In the genomic region with DNA sequence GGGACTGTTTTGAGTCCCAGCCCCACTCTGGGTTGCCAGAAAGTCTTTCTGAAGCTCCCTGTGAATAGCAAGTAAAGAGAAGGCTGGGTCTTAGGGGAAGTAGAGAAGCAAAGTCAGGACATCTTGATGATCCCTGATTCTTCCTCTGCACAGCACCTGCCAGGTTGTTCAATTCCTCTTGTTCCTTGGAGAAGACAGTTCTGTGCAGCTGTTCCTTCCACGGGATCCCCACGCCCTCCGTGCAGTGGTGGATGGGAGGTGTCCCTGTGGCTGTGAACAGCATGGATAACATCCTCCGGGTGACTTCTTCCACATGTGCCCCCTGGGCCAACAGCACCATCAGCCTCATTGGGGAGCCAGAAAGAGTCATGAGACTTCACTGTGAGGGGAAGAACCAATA, we compare ENCODE assay signal across 33 cellular contexts. TPM values are rescaled to one million over a fixed set of nuclear protein-coding genes. Genes with fewer than 3 reads are reported as not detected.
"Had no signal": no experiment of that assay in that cellular context is flagged by ENCODE, and none has a peak within 500 bp of the region (broad histone marks: within the 10 kb centered on the region; RNA-seq: fewer than 3 reads in every experiment).

No MANE protein-coding gene starts in this region.

- H3K27ac Mint-ChIP-seq: stimulated activated effector memory CD8-positive, alpha-beta T cell treated with anti-CD3 and anti-CD28 coated beads, Interleukin-12 subunit alpha, Interleukin-12 subunit beta, amount 100 ng/mL, for 72 hours; stimulated activated memory B cell treated with anti-CD40 and anti-IgM and Interleukin-4, amounts not matched to agents 10 μg/mL and 1 μg/mL and 100 μg/mL, for 72 hours; stimulated activated naive B cell treated with anti-CD40 and anti-IgM and Interleukin-4, amounts not matched to agents 10 μg/mL and 1 μg/mL and 100 μg/mL, for 72 hours; stimulated activated naive CD8-positive, alpha-beta T cell treated with anti-CD3 and anti-CD28 coated beads, Interleukin-15, amount 100 ng/mL, for 72 hours; stimulated activated naive CD8-positive, alpha-beta T cell treated with anti-CD3 and anti-CD28 coated beads, Interleukin-15, Interleukin-2, amounts not matched to agents 100 ng/mL and 50 ng/mL, for 24 hours; type B pancreatic cell had no signal

- H3K36me3 Mint-ChIP-seq: stimulated activated memory B cell treated with anti-CD40 and anti-IgM and Interleukin-4, amounts not matched to agents 10 μg/mL and 1 μg/mL and 100 μg/mL, for 72 hours; stimulated activated naive B cell treated with anti-CD40 and anti-IgM and Interleukin-4, amounts not matched to agents 10 μg/mL and 1 μg/mL and 100 μg/mL, for 72 hours; type B pancreatic cell had no signal

- H3K4me3 Mint-ChIP-seq: stimulated activated effector memory CD8-positive, alpha-beta T cell treated with anti-CD3 and anti-CD28 coated beads, Interleukin-12 subunit alpha, Interleukin-12 subunit beta, amount 100 ng/mL, for 72 hours; stimulated activated memory B cell treated with anti-CD40 and anti-IgM and Interleukin-4, amounts not matched to agents 10 μg/mL and 1 μg/mL and 100 μg/mL, for 72 hours; stimulated activated naive B cell treated with anti-CD40 and anti-IgM and Interleukin-4, amounts not matched to agents 10 μg/mL and 1 μg/mL and 100 μg/mL, for 72 hours; stimulated activated naive CD8-positive, alpha-beta T cell treated with anti-CD3 and anti-CD28 coated beads, Interleukin-15, amount 100 ng/mL, for 72 hours; stimulated activated naive CD8-positive, alpha-beta T cell treated with anti-CD3 and anti-CD28 coated beads, Interleukin-15, Interleukin-2, amounts not matched to agents 100 ng/mL and 50 ng/mL, for 24 hours; type B pancreatic cell had no signal

- H3K9me3 ChIP-seq: suprapubic skin, testis, thoracic aorta, thyroid gland, transverse colon, upper lobe of left lung, upper lobe of right lung, uterus, vagina had no signal

- H3K27me3 ChIP-seq: testis, thyroid gland, tibial nerve, upper lobe of left lung, uterus, vagina had no signal

- H3K36me3 ChIP-seq: stomach, suprapubic skin, thoracic aorta, thyroid gland, tibial artery, tibial nerve, transverse colon, upper lobe of left lung, upper lobe of right lung, uterus, vagina had no signal

- H3K4me3 ChIP-seq: stomach, suprapubic skin, testis, thoracic aorta, thyroid gland, tibial artery, tibial nerve, transverse colon, upper lobe of left lung, upper lobe of right lung, uterus, vagina had no signal

- H3K4me1 Mint-ChIP-seq: stimulated activated effector memory CD8-positive, alpha-beta T cell treated with anti-CD3 and anti-CD28 coated beads, Interleukin-12 subunit alpha, Interleukin-12 subunit beta, amount 100 ng/mL, for 72 hours; stimulated activated memory B cell treated with anti-CD40 and anti-IgM and Interleukin-4, amounts not matched to agents 10 μg/mL and 1 μg/mL and 100 μg/mL, for 72 hours; stimulated activated naive CD8-positive, alpha-beta T cell treated with anti-CD3 and anti-CD28 coated beads, Interleukin-15, amount 100 ng/mL, for 72 hours had no signal

- H3K4me1 ChIP-seq: stomach, suprapubic skin, testis, thyroid gland, tibial artery, tibial nerve, transverse colon, upper lobe of left lung, upper lobe of right lung, uterus, vagina had no signal

- H3K27ac ChIP-seq: stomach, suprapubic skin, testis, thoracic aorta, thyroid gland, tibial artery, tibial nerve, transverse colon, upper lobe of left lung, upper lobe of right lung, uterus, vagina had no signal

- FAIRE-seq: urothelium cell line had no signal

- DNase-seq: stimulated activated CD4-positive, alpha-beta T cell treated with anti-CD3 and anti-CD28 coated beads, Interleukin-2, amount 100 ng/mL, for 48 hours; stimulated activated CD4-positive, alpha-beta T cell treated with anti-CD3 and anti-CD28 coated beads, Interleukin-4, amount 100 ng/mL, for 1 hour; stimulated activated CD4-positive, alpha-beta T cell treated with anti-CD3 and anti-CD28 coated beads, Interleukin-4, amount 100 ng/mL, for 24 hours; stimulated activated CD4-positive, alpha-beta T cell treated with anti-CD3 and anti-CD28 coated beads, Interleukin-4, amount 100 ng/mL, for 4 hours; stimulated activated CD8-positive, alpha-beta memory T cell treated with anti-CD3 and anti-CD28 coated beads, Interleukin-4, amount 100 ng/mL, for 48 hours; stimulated activated naive B cell treated with anti-CD40 and anti-IgM and Interleukin-4, amounts not matched to agents 10 μg/mL and 1 μg/mL and 100 μg/mL, for 72 hours; stimulated activated naive CD4-positive, alpha-beta T cell; stimulated activated naive CD4-positive, alpha-beta T cell treated with Interleukin-2 at 50 U/mL for 16 hours; stimulated activated naive CD8-positive, alpha-beta T cell treated with anti-CD3 and anti-CD28 coated beads, Interleukin-15, amount 100 ng/mL, for 72 hours; stimulated activated naive CD8-positive, alpha-beta T cell treated with anti-CD3 and anti-CD28 coated beads, Interleukin-15, Interleukin-2, amounts not matched to agents 100 U/mL and 50 U/mL, for 24 hours; stomach; substantia nigra; testis; thyroid gland; tibial artery; transverse colon; trophoblast cell; upper lobe of left lung; upper lobe of right lung; uterus had no signal

- H3K9me3 Mint-ChIP-seq: stimulated activated effector memory CD8-positive, alpha-beta T cell treated with anti-CD3 and anti-CD28 coated beads, Interleukin-12 subunit alpha, Interleukin-12 subunit beta, amount 100 ng/mL, for 72 hours; type B pancreatic cell had no signal

RNA-seq across cellular contexts. Expression of a gene that starts 29.1 kb away (rescaled TPM):
- total RNA-seq: upper lobe of right lung, ureter, vagina had no signal

RNA-seq across cellular contexts. Expression of a gene that starts 31.5 kb away (rescaled TPM):
- total RNA-seq: stomach, subcutaneous adipose tissue, suprapubic skin, temporal lobe, thoracic aorta, thyroid gland, tibial nerve, transverse colon, upper lobe of left lung, upper lobe of right lung, ureter, urinary bladder, vagina had no signal
- polyA plus RNA-seq: stomach, urinary bladder had no signal

RNA-seq across cellular contexts. Expression of a gene that starts 57.5 kb away (rescaled TPM):
- total RNA-seq: temporal lobe had no signal
